11 cellular contexts compared by ENCODE assay signal in the genomic region with DNA sequence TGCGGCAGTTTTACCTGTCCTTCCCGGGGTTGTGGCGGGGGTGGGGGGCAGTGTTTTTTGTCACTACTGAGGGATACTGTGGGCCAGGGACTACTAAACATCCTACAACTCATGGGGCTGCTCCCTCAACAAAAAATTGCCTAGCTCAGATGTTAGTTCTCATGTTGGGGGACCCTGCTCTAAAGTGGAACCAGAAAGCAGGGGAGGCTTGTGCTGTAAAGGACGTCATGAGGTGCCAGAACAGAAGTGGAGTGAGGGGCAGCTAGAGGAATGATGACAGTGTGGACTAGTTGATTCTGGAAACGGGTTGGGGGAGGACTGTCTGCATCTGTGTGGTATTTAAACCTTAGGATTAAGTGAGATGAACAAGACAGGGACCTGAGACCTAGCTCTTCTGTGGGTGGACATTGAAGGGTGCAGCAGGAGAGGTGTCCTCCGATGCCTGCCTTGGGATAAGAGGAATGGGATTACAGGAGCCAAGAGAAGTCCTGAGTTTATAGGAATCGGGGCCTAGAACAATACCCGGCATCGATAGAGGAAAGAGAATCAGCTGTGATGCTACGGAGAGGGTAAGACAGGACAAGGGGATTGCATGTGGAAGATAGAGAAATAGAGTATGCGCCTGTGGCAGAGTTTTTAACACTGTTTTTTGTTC. TPM values are rescaled to one million over a fixed set of nuclear protein-coding genes. Genes with fewer than 3 reads are reported as not detected.
A peak's percentile ranks its signal among the peaks of the same experiment; 100 is the strongest.
DNase-seq lines count a peak whose midpoint lies in the region; ATAC-seq and TF ChIP-seq lines count a peak whose summit lies in the region.
"Had no signal": no experiment of that assay in that cellular context is flagged by ENCODE, and none has a peak within 500 bp of the region (broad histone marks: within the 10 kb centered on the region; RNA-seq: fewer than 3 reads in every experiment).

No MANE protein-coding gene starts in this region.

- no peak for DNase-seq in CD4-positive, alpha-beta T cell
- DNase-seq in HL-60 (ENCODE audit: low read depth in 1 of 2, low spot score in 1 of 2) (no peak), natural killer cell (no peak), iPS-NIHi11 (ENCODE audit: low spot score) (no peak), aorta (no peak), NCI-H1105 (lab: John Stamatoyannopoulos, UW) (no peak)
- DNase-seq in activated naive CD8-positive, alpha-beta T cell treated with anti-CD3 and anti-CD28 coated beads, Interleukin-2, amount 10 ng/mL, durations not matched to agents 7 days and 5 days = no peak
- DNase-seq: foreskin melanocyte, GF-D8, KBM-7, NCI-H510A had no signal

- H3K27ac ChIP-seq in CD4-positive, alpha-beta T cell (ENCODE audit: low read depth, low read length) = peak overlapping the region; percentile 33
- H3K27ac ChIP-seq in HL-60 (replicated peaks) (peak overlapping the region; percentile 92; the same call in 1 of the 2 replicates), aorta (ENCODE audit: low read depth in 1 of 2, low read length in 2 of 2) (no peak overlapping the region)

- H3K27me3 Mint-ChIP-seq in CD4-positive, alpha-beta T cell = no peaks in the 10 kb centered on the region
- no peaks in the 10 kb centered on the region for H3K27me3 Mint-ChIP-seq in activated naive CD8-positive, alpha-beta T cell treated with anti-CD3 and anti-CD28 coated beads, Interleukin-2, amount 10 ng/mL, durations not matched to agents 7 days and 5 days
- H3K27me3 Mint-ChIP-seq in natural killer cell (ENCODE audit: low read depth in 2 of 2) = peaks cover 0 to 2% of the 10 kb centered on the region in 2 donors

- H3K27ac Mint-ChIP-seq in CD4-positive, alpha-beta T cell = peak overlapping the region; percentile 91
- peak overlapping the region; percentile 33 for H3K27ac Mint-ChIP-seq in activated naive CD8-positive, alpha-beta T cell treated with anti-CD3 and anti-CD28 coated beads, Interleukin-2, amount 10 ng/mL, durations not matched to agents 7 days and 5 days
- peak overlapping the region; percentile 91 to 93 for H3K27ac Mint-ChIP-seq in natural killer cell

- peaks cover 64% of the 10 kb centered on the region for H3K4me1 Mint-ChIP-seq in CD4-positive, alpha-beta T cell (ENCODE audit: low read depth)
- peaks cover 39% of the 10 kb centered on the region for H3K4me1 Mint-ChIP-seq in activated naive CD8-positive, alpha-beta T cell treated with anti-CD3 and anti-CD28 coated beads, Interleukin-2, amount 10 ng/mL, durations not matched to agents 7 days and 5 days
- peaks cover 43 to 60% of the 10 kb centered on the region in 2 donors for H3K4me1 Mint-ChIP-seq in natural killer cell

- H3K4me1 ChIP-seq in aorta (ENCODE audit: control insufficient read depth in 1 of 2, insufficient read depth in 2 of 2, low read length in 2 of 2) = no peaks in the 10 kb centered on the region

- peak overlapping the region; percentile 90 for H3K4me3 Mint-ChIP-seq in CD4-positive, alpha-beta T cell
- H3K4me3 Mint-ChIP-seq in activated naive CD8-positive, alpha-beta T cell treated with anti-CD3 and anti-CD28 coated beads, Interleukin-2, amount 10 ng/mL, durations not matched to agents 7 days and 5 days = peak overlapping the region; percentile 98
- H3K4me3 Mint-ChIP-seq in natural killer cell = peak overlapping the region; percentile 10

- intact Hi-C loops in CD4-positive, alpha-beta T cell (cut with DNase I, micrococcal nuclease) = loop anchor here (5.0 kb wide), 1 partner anchor 248 kb away; the partner anchor contains the start of gene CNOT11 (in 2 of the 2)
- intact Hi-C loops in natural killer cell (cut with micrococcal nuclease) = loop anchor here (5.0 kb wide), 2 partner anchors 422 to 587 kb away; partner anchors contain the start of gene CHST10
- intact Hi-C loops in aorta (cut with DNase I) = no loop called here

- no peaks in the 10 kb centered on the region for H3K27me3 ChIP-seq in CD4-positive, alpha-beta T cell (ENCODE audit: control insufficient read depth, insufficient read depth, low read length)
- H3K27me3 ChIP-seq in HL-60 (ENCODE audit: insufficient read depth, poor library complexity, severe bottlenecking) = no peaks in the 10 kb centered on the region
- H3K27me3 ChIP-seq in aorta (ENCODE audit: control insufficient read depth in 1 of 2, insufficient read depth in 2 of 2, low read length in 1 of 2) = no peaks in the 10 kb centered on the region

- H3K4me3 ChIP-seq in HL-60 (replicated peaks; ENCODE audit: insufficient read depth, low read length) = peak overlapping the region; percentile 78
- no peak overlapping the region for H3K4me3 ChIP-seq in aorta (ENCODE audit: low read length in 2 of 2)

- no peak for ATAC-seq in CD4-positive, alpha-beta T cell (ENCODE audit: poor library complexity)
- ATAC-seq in activated naive CD8-positive, alpha-beta T cell treated with anti-CD3 and anti-CD28 coated beads, Interleukin-2, amount 10 ng/mL, durations not matched to agents 7 days and 5 days (ENCODE audit: low read depth) = no peak
- ATAC-seq in natural killer cell (no peak), aorta (ENCODE audit: low FRiP score) (no peak)

- WGBS in aorta, 2 donors = 92 to 94% methylated on average over 11 of the region's 11 CpGs

- no peaks in the 10 kb centered on the region for H3K9me3 Mint-ChIP-seq in CD4-positive, alpha-beta T cell
- H3K9me3 Mint-ChIP-seq in activated naive CD8-positive, alpha-beta T cell treated with anti-CD3 and anti-CD28 coated beads, Interleukin-2, amount 10 ng/mL, durations not matched to agents 7 days and 5 days = no peaks in the 10 kb centered on the region
- H3K9me3 Mint-ChIP-seq in natural killer cell = no peaks in the 10 kb centered on the region

- no peaks in the 10 kb centered on the region for H3K9me3 ChIP-seq in CD4-positive, alpha-beta T cell (ENCODE audit: control insufficient read depth, low read length)
- no peaks in the 10 kb centered on the region for H3K9me3 ChIP-seq in aorta (ENCODE audit: control insufficient read depth, low read length)

- CTCF ChIA-PET in CD4-positive, alpha-beta T cell (lab: Charles Lee) = interaction anchor here (1.2 kb wide), 1 partner anchor 411 kb away, joined by 3 read pairs; no protein-coding TSS in a partner anchor

- POLR2A ChIA-PET in CD4-positive, alpha-beta T cell (lab: Charles Lee) = no interaction called here
- POLR2A ChIA-PET in activated naive CD8-positive, alpha-beta T cell treated with anti-CD3 and anti-CD28 coated beads, Interleukin-2, amount 10 ng/mL, durations not matched to agents 7 days and 5 days (lab: Charles Lee) = interaction anchor here (0.9 kb wide), 1 partner anchor 323 kb away, joined by 3 read pairs; no protein-coding TSS in a partner anchor

- H3K36me3 ChIP-seq in aorta (ENCODE audit: control insufficient read depth in 1 of 2, insufficient read depth in 2 of 2, low read length in 1 of 2) = peaks cover 6 to 9% of the 10 kb centered on the region in 2 donors

- no peak for TF ChIP-seq CTCF in CD4-positive, alpha-beta T cell (IDR thresholded peaks at IDR 0.05)
- TF ChIP-seq CTCF in HL-60 (IDR thresholded peaks at IDR 0.05; ENCODE audit: insufficient read depth, low read length) = no peak
- TF ChIP-seq CTCF in natural killer cell (IDR thresholded peaks at IDR 0.05) = no peak

- H3K36me3 Mint-ChIP-seq in CD4-positive, alpha-beta T cell (ENCODE audit: low read depth) = peaks cover 80% of the 10 kb centered on the region
- peaks cover 43% of the 10 kb centered on the region for H3K36me3 Mint-ChIP-seq in activated naive CD8-positive, alpha-beta T cell treated with anti-CD3 and anti-CD28 coated beads, Interleukin-2, amount 10 ng/mL, durations not matched to agents 7 days and 5 days
- H3K36me3 Mint-ChIP-seq in natural killer cell = peaks cover 32% of the 10 kb centered on the region

RNA-seq across cellular contexts. Expression of gene RPL31, which starts 2.7 kb away (rescaled TPM):
- 1,000 to 10,000 TPM; 2,901 to 2,913 TPM for total RNA-seq in CD4-positive, alpha-beta T cell
- total RNA-seq in activated naive CD8-positive, alpha-beta T cell treated with anti-CD3 and anti-CD28 coated beads, Interleukin-2, amount 10 ng/mL, durations not matched to agents 7 days and 5 days = 1,000 to 10,000 TPM; 1,575 to 1,632 TPM
- total RNA-seq in natural killer cell = 100 to 1,000 TPM; 797 to 996 (median 940) TPM
- 1,000 to 10,000 TPM; 1,008 to 1,106 TPM for total RNA-seq in aorta
- 1,000 to 10,000 TPM; 4,480 to 7,651 TPM for polyA plus RNA-seq in aorta

Comparison
In these comparisons a context has a peak if more than half of its experiments do, and no peak if none do; other contexts are left out.
1. H3K27ac ChIP-seq: peak in CD4-positive, alpha-beta T cell (single experiment) and HL-60 (single experiment); none in aorta (0 of 2).
2. H3K27ac Mint-ChIP-seq: peak in every context shown above with its lines; median percentile 92 in natural killer cell; 91 in CD4-positive, alpha-beta T cell; 33 in activated naive CD8-positive, alpha-beta T cell treated with anti-CD3 and anti-CD28 coated beads, Interleukin-2, amount 10 ng/mL, durations not matched to agents 7 days and 5 days.
3. H3K4me3 Mint-ChIP-seq: peak in every context shown above with its lines; median percentile 98 in activated naive CD8-positive, alpha-beta T cell treated with anti-CD3 and anti-CD28 coated beads, Interleukin-2, amount 10 ng/mL, durations not matched to agents 7 days and 5 days; 90 in CD4-positive, alpha-beta T cell; 10 in natural killer cell.
4. intact Hi-C loops: an anchor here in CD4-positive, alpha-beta T cell (5.0 kb wide) and natural killer cell (5.0 kb wide); none called in aorta.